1 cellular context compared by ENCODE assay signal in genomic region chr20:63268671-63269439, GRCh38.
TF ChIP-seq lines count a peak whose summit lies in the region.

No MANE protein-coding gene starts in this region.

TF ChIP-seq in HEK293, 187 proteins besides CTCF, POLR2A, EP300 and RAD21:
- TF ChIP-seq ZNF157 (tag by site-specific recombination; IDR thresholded peaks at IDR 0.05) = no peak
- TF ChIP-seq ZNF404 (tag by site-specific recombination; IDR thresholded peaks at IDR 0.05) = no peak
- no peak for TF ChIP-seq ZNF768 (tag by site-specific recombination; IDR thresholded peaks at IDR 0.05)
- TF ChIP-seq ZNF707 (tag by site-specific recombination; IDR thresholded peaks at IDR 0.05) = no peak
- no peak for TF ChIP-seq ZNF48 (tag by site-specific recombination; IDR thresholded peaks at IDR 0.05)
- TF ChIP-seq ZXDB (tag by site-specific recombination; IDR thresholded peaks at IDR 0.05) = no peak
- no peak for TF ChIP-seq AEBP2 (tag by site-specific recombination; IDR thresholded peaks at IDR 0.05; ENCODE audit: borderline replicate concordance)
- TF ChIP-seq ZNF558 (tag by site-specific recombination; IDR thresholded peaks at IDR 0.05) = no peak
- TF ChIP-seq ZFHX2 (tag by site-specific recombination; conservative IDR thresholded peaks at IDR 0.05) = peak; percentile 76
- peak; percentile 73 for TF ChIP-seq EGR2 (tag by site-specific recombination; IDR thresholded peaks at IDR 0.05; ENCODE audit: low read depth)
- no peak for TF ChIP-seq SALL2 (tag by site-specific recombination; IDR thresholded peaks at IDR 0.05; ENCODE audit: borderline replicate concordance)
- no peak for TF ChIP-seq ZNF433 (tag by site-specific recombination; IDR thresholded peaks at IDR 0.05; ENCODE audit: low read depth)
TF ChIP-seq in HEK293: peak in this region for 2.
